In genomic region chr16:60331168-60331567, GRCh38 we compare ENCODE assay signal across 40 cellular contexts.
"Had no signal": no experiment of that assay in that cellular context is flagged by ENCODE, and none has a peak within 500 bp of the region (broad histone marks: within the 10 kb centered on the region; RNA-seq: fewer than 3 reads in every experiment).

No MANE protein-coding gene starts in this region.

- H3K4me1 Mint-ChIP-seq: activated naive CD4-positive, alpha-beta T cell treated with anti-CD3 and anti-CD28 coated beads, Interleukin-2, amount 10 ng/mL, durations not matched to agents 7 days and 5 days; activated naive CD4-positive, alpha-beta T cell treated with anti-CD3 and anti-CD28 coated beads, Interleukin-2, amount 50 U/mL, for 24 hours; activated naive CD8-positive, alpha-beta T cell treated with anti-CD3 and anti-CD28 coated beads for 36 hours; activated naive CD8-positive, alpha-beta T cell treated with anti-CD3 and anti-CD28 coated beads, Interleukin-2, amount 10 ng/mL, durations not matched to agents 7 days and 5 days; activated naive CD8-positive, alpha-beta T cell treated with anti-CD3 and anti-CD28 coated beads, Interleukin-2, amount 50 U/mL, for 24 hours; activated T-helper 17 cell treated with anti-CD3 and anti-CD28 coated beads, Interleukin-2, amount 50 U/mL, for 72 hours; central memory CD8-positive, alpha-beta T cell had no signal

- DNase-seq: activated effector memory CD4-positive, alpha-beta T cell treated with anti-CD3 and anti-CD28 coated beads, Interleukin-2, amount 50 U/mL, for 16 hours; activated effector memory CD4-positive, alpha-beta T cell treated with Interleukin-2 at 50 U/mL for 16 hours; activated gamma-delta T cell; activated gamma-delta T cell treated with Interleukin-2 at 50 U/mL for 16 hours; activated naive CD4-positive, alpha-beta T cell; activated naive CD4-positive, alpha-beta T cell treated with anti-CD3 and anti-CD28 coated beads for 36 hours; activated naive CD4-positive, alpha-beta T cell treated with anti-CD3 and anti-CD28 coated beads, Interleukin-2, amount 10 ng/mL, durations not matched to agents 7 days and 5 days; activated naive CD4-positive, alpha-beta T cell treated with anti-CD3 and anti-CD28 coated beads, Interleukin-2, amount 50 U/mL, for 16 hours; activated naive CD4-positive, alpha-beta T cell treated with Interleukin-2 at 50 U/mL for 16 hours; activated naive CD8-positive, alpha-beta T cell treated with anti-CD3 and anti-CD28 coated beads for 36 hours; activated naive CD8-positive, alpha-beta T cell treated with anti-CD3 and anti-CD28 coated beads, Interleukin-2, amount 10 ng/mL, durations not matched to agents 7 days and 5 days; activated naive CD8-positive, alpha-beta T cell treated with anti-CD3 and anti-CD28 coated beads, Interleukin-2, amount 50 U/mL, for 24 hours; activated T-cell treated with anti-CD3 and anti-CD28 coated beads, Interleukin-2, amount 50 U/mL, for 1 hour; activated T-cell treated with anti-CD3 and anti-CD28 coated beads, Interleukin-2, amount 50 U/mL, for 24 hours; activated T-cell treated with anti-CD3 and anti-CD28 coated beads, Interleukin-2, amount 50 U/mL, for 4 hours; activated T-cell treated with anti-CD3 and anti-CD28 coated beads, Interleukin-2, amount 50 U/mL, for 48 hours; activated T-cell treated with anti-CD3 and anti-CD28 coated beads, Interleukin-2, amount 50 U/mL, for 72 hours; adrenal gland; amniotic stem cell; amygdala; anterior cingulate cortex; aorta; body of pancreas; brain microvascular endothelial cell; caudate nucleus; central memory CD4-positive, alpha-beta T cell; cerebellar nuclear complex had no signal

- FAIRE-seq: astrocyte, bronchial epithelial cell had no signal

- H3K4me3 Mint-ChIP-seq: activated naive CD4-positive, alpha-beta T cell treated with anti-CD3 and anti-CD28 coated beads for 36 hours; activated naive CD4-positive, alpha-beta T cell treated with anti-CD3 and anti-CD28 coated beads, Interleukin-2, amount 10 ng/mL, durations not matched to agents 7 days and 5 days; activated naive CD4-positive, alpha-beta T cell treated with anti-CD3 and anti-CD28 coated beads, Interleukin-2, amount 50 U/mL, for 24 hours; activated naive CD8-positive, alpha-beta T cell; activated naive CD8-positive, alpha-beta T cell treated with anti-CD3 and anti-CD28 coated beads for 36 hours; activated naive CD8-positive, alpha-beta T cell treated with anti-CD3 and anti-CD28 coated beads, Interleukin-2, amount 10 ng/mL, durations not matched to agents 7 days and 5 days; activated naive CD8-positive, alpha-beta T cell treated with anti-CD3 and anti-CD28 coated beads, Interleukin-2, amount 50 U/mL, for 24 hours; activated T-cell treated with anti-CD3 and anti-CD28 coated beads, Interleukin-2, amount 50 U/mL, for 24 hours; activated T-cell treated with anti-CD3 and anti-CD28 coated beads, Interleukin-2, amount 50 U/mL, for 4 hours; activated T-cell treated with anti-CD3 and anti-CD28 coated beads, Interleukin-2, amount 50 U/mL, for 72 hours; activated T-helper 1 cell treated with anti-CD3 and anti-CD28 coated beads, Interleukin-12 subunit alpha, Interleukin-12 subunit beta, Interleukin-2, Interleukin-4 antibody, amounts not matched to agents 30 ng/mL and 10 ng/mL and 1 ng/mL, durations not matched to agents 14 hours and 24 hours and 36 hours; activated T-helper 17 cell treated with anti-CD3 and anti-CD28 coated beads, Interleukin-2, amount 50 U/mL, for 72 hours; brain; central memory CD8-positive, alpha-beta T cell had no signal

- H3K27ac Mint-ChIP-seq: activated naive CD4-positive, alpha-beta T cell treated with anti-CD3 and anti-CD28 coated beads for 36 hours; activated naive CD4-positive, alpha-beta T cell treated with anti-CD3 and anti-CD28 coated beads, Interleukin-2, amount 10 ng/mL, durations not matched to agents 7 days and 5 days; activated naive CD4-positive, alpha-beta T cell treated with anti-CD3 and anti-CD28 coated beads, Interleukin-2, amount 50 U/mL, for 24 hours; activated naive CD4-positive, alpha-beta T cell treated with anti-CD3 and anti-CD28 coated beads, Interleukin-2, amount 50 U/mL, for 72 hours; activated naive CD8-positive, alpha-beta T cell; activated naive CD8-positive, alpha-beta T cell treated with anti-CD3 and anti-CD28 coated beads for 36 hours; activated naive CD8-positive, alpha-beta T cell treated with anti-CD3 and anti-CD28 coated beads, Interleukin-2, amount 10 ng/mL, durations not matched to agents 7 days and 5 days; activated naive CD8-positive, alpha-beta T cell treated with anti-CD3 and anti-CD28 coated beads, Interleukin-2, amount 50 U/mL, for 24 hours; activated T-cell treated with anti-CD3 and anti-CD28 coated beads, Interleukin-2, amount 50 U/mL, for 24 hours; activated T-cell treated with anti-CD3 and anti-CD28 coated beads, Interleukin-2, amount 50 U/mL, for 72 hours; activated T-helper 1 cell treated with anti-CD3 and anti-CD28 coated beads, Interleukin-12 subunit alpha, Interleukin-12 subunit beta, Interleukin-2, Interleukin-4 antibody, amounts not matched to agents 30 ng/mL and 10 ng/mL and 1 ng/mL, durations not matched to agents 14 hours and 24 hours and 36 hours; activated T-helper 17 cell treated with anti-CD3 and anti-CD28 coated beads, Interleukin-2, amount 50 U/mL, for 72 hours; activated T-helper 2 cell treated with anti-CD3 and anti-CD28 coated beads, Interferon-gamma antibody, Interleukin-2, Interleukin-4, amounts not matched to agents 10 μg/mL and 5 μg/mL and 100 μg/mL, durations not matched to agents 14 hours and 24 hours and 36 hours had no signal

- H3K36me3 Mint-ChIP-seq: activated naive CD4-positive, alpha-beta T cell treated with anti-CD3 and anti-CD28 coated beads, Interleukin-2, amount 10 ng/mL, durations not matched to agents 7 days and 5 days; activated naive CD4-positive, alpha-beta T cell treated with anti-CD3 and anti-CD28 coated beads, Interleukin-2, amount 50 U/mL, for 24 hours; activated naive CD8-positive, alpha-beta T cell; activated naive CD8-positive, alpha-beta T cell treated with anti-CD3 and anti-CD28 coated beads for 36 hours; activated naive CD8-positive, alpha-beta T cell treated with anti-CD3 and anti-CD28 coated beads, Interleukin-2, amount 10 ng/mL, durations not matched to agents 7 days and 5 days; brain had no signal

- H3K27me3 Mint-ChIP-seq: activated naive CD4-positive, alpha-beta T cell treated with anti-CD3 and anti-CD28 coated beads, Interleukin-2, amount 10 ng/mL, durations not matched to agents 7 days and 5 days; activated naive CD4-positive, alpha-beta T cell treated with anti-CD3 and anti-CD28 coated beads, Interleukin-2, amount 50 U/mL, for 24 hours; activated naive CD8-positive, alpha-beta T cell; activated naive CD8-positive, alpha-beta T cell treated with anti-CD3 and anti-CD28 coated beads for 36 hours; activated naive CD8-positive, alpha-beta T cell treated with anti-CD3 and anti-CD28 coated beads, Interleukin-2, amount 10 ng/mL, durations not matched to agents 7 days and 5 days; activated naive CD8-positive, alpha-beta T cell treated with anti-CD3 and anti-CD28 coated beads, Interleukin-2, amount 50 U/mL, for 24 hours; activated T-cell treated with anti-CD3 and anti-CD28 coated beads, Interleukin-2, amount 50 U/mL, for 24 hours; activated T-helper 17 cell treated with anti-CD3 and anti-CD28 coated beads, Interleukin-2, amount 50 U/mL, for 72 hours; brain; central memory CD8-positive, alpha-beta T cell had no signal

- ATAC-seq: activated naive CD4-positive, alpha-beta T cell treated with anti-CD3 and anti-CD28 coated beads, Interleukin-2, amount 50 U/mL, for 72 hours; activated naive CD8-positive, alpha-beta T cell treated with anti-CD3 and anti-CD28 coated beads, Interleukin-2, amount 50 U/mL, for 24 hours; activated T-cell treated with anti-CD3 and anti-CD28 coated beads, Interleukin-2, amount 50 U/mL, for 4 hours; activated T-cell treated with anti-CD3 and anti-CD28 coated beads, Interleukin-2, amount 50 U/mL, for 72 hours; activated T-helper 17 cell treated with anti-CD3 and anti-CD28 coated beads, Interleukin-2, amount 50 U/mL, for 72 hours; body of pancreas had no signal

- H3K27ac ChIP-seq: adrenal gland, ascending aorta, body of pancreas, brain microvascular endothelial cell, breast epithelium, cardiac muscle cell had no signal

- H3K4me3 ChIP-seq: adrenal gland, ascending aorta, body of pancreas, breast epithelium, cardiac muscle cell had no signal

- H3K27me3 ChIP-seq: adrenal gland, ascending aorta, body of pancreas, brain microvascular endothelial cell, cardiac muscle cell had no signal

- H3K9me3 ChIP-seq: adrenal gland, ascending aorta, body of pancreas, breast epithelium had no signal

- H3K9me3 Mint-ChIP-seq: brain had no signal

- H3K36me3 ChIP-seq: adrenal gland, ascending aorta, brain microvascular endothelial cell, breast epithelium, cardiac muscle cell had no signal

- H3K4me1 ChIP-seq: adrenal gland, ascending aorta, body of pancreas, breast epithelium had no signal
